In the genomic region with DNA sequence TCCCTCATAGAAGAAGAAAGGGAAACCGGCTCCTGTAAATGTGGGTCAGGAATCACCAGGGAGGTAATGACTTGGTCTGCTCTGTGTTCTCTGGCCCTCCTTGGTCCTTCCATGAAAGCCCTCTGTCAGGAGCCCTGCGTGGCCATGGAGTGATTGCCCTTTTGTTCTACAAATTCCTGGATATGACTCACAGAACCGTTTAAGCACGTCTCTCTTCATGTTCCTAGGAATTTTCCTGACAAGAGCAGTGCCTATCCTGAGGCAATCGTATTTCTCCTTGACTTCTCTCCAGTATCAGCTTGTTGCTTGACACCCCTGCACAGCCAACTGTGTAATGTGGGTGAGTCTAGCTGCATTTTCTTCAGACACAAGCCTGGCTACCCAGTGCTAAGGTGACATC, we compare ENCODE assay signal across 18 cellular contexts.
DNase-seq lines count a peak whose midpoint lies in the region; ATAC-seq, FAIRE-seq and TF ChIP-seq lines count a peak whose summit lies in the region.
"Had no signal": no experiment of that assay in that cellular context is flagged by ENCODE, and none has a peak within 500 bp of the region (broad histone marks: within the 10 kb centered on the region; RNA-seq: fewer than 3 reads in every experiment).

No MANE protein-coding gene starts in this region.

- H3K4me3 Mint-ChIP-seq in immature natural killer cell: no peak overlapping the region
- H3K4me3 Mint-ChIP-seq: activated CD4-positive, alpha-beta memory T cell treated with anti-CD3 and anti-CD28 coated beads for 36 hours; CD8-positive, alpha-beta T cell; central memory CD8-positive, alpha-beta T cell; mesothelial cell of epicardium had no signal

- H3K9me2 ChIP-seq in SK-N-SH: no peaks in the 10 kb centered on the region

- no peaks in the 10 kb centered on the region for H3K79me2 ChIP-seq in SK-N-SH (ENCODE audit: insufficient read depth)

- H3K27ac Mint-ChIP-seq in immature natural killer cell: no peak overlapping the region
- H3K27ac Mint-ChIP-seq: activated CD4-positive, alpha-beta memory T cell treated with anti-CD3 and anti-CD28 coated beads for 36 hours; CD8-positive, alpha-beta T cell; mesothelial cell of epicardium had no signal

- no peak for DNase-seq in SK-N-SH
- DNase-seq in astrocyte of the cerebellum (ENCODE audit: low read depth): peak; percentile 57
- peak; percentile 64 for DNase-seq in kidney epithelial cell (ENCODE audit: low read depth)
- peak; percentile 47 for DNase-seq in urothelium cell line (ENCODE audit: low spot score)
- DNase-seq in GM12892 (ENCODE audit: insufficient read length): no peak
- no peak for DNase-seq in NCI-H69 (lab: John Stamatoyannopoulos, UW)
- DNase-seq in immature natural killer cell: no peak
- DNase-seq: activated CD4-positive, alpha-beta memory T cell treated with anti-CD3 and anti-CD28 coated beads for 36 hours; activated gamma-delta T cell; CD8-positive, alpha-beta T cell; erythroblast; ovary had no signal

- no peak for TF ChIP-seq CTCF in SK-N-SH (IDR thresholded peaks at IDR 0.05)
- no peak for TF ChIP-seq CTCF in astrocyte of the cerebellum (IDR thresholded peaks at IDR 0.05; ENCODE audit: low read depth, low read length, missing control alignments)
- no peak for TF ChIP-seq CTCF in kidney epithelial cell (IDR thresholded peaks at IDR 0.05; ENCODE audit: insufficient read depth, low read length, poor library complexity, severe bottlenecking)

- no peaks in the 10 kb centered on the region for H3K36me3 ChIP-seq in SK-N-SH (replicated peaks in 1 of 2; ENCODE audit: control insufficient read depth in 1 of 2, insufficient read depth in 2 of 2, low read length in 1 of 2)
- H3K36me3 ChIP-seq in kidney epithelial cell (ENCODE audit: control insufficient read depth, insufficient read depth, low read length): no peaks in the 10 kb centered on the region
- H3K36me3 ChIP-seq: ovary, thoracic aorta had no signal

- H3K27ac ChIP-seq in SK-N-SH (ENCODE audit: low read depth in 2 of 2, low read length in 1 of 2): no peak overlapping the region
- H3K27ac ChIP-seq: 22Rv1, HL-60, ovary, thoracic aorta had no signal

- no peak for TF ChIP-seq RAD21 in SK-N-SH (IDR thresholded peaks at IDR 0.05; ENCODE audit: low read length)

- H3F3A ChIP-seq in SK-N-SH (replicated peaks; ENCODE audit: insufficient read depth): no peaks in the 10 kb centered on the region

- FAIRE-seq in urothelium cell line (lab: Jason Lieb, UNC): no peak
- no peak for FAIRE-seq in GM12892 (lab: Jason Lieb, UNC)

- no peak for TF ChIP-seq EP300 in SK-N-SH (IDR thresholded peaks at IDR 0.05; ENCODE audit: borderline replicate concordance in 1 of 2, low read depth in 1 of 2, low read length in 1 of 2)

- peak; percentile 75 for ATAC-seq in SK-N-SH treated with all-trans-retinoic acid at 6 μM for 48 hours
- ATAC-seq: CD8-positive, alpha-beta T cell had no signal

- peaks cover 0 to 2% (median 0%) of the 10 kb centered on the region in 3 donors for H3K27me3 Mint-ChIP-seq in immature natural killer cell (ENCODE audit: low read depth in 3 of 3)
- H3K27me3 Mint-ChIP-seq: activated CD4-positive, alpha-beta memory T cell treated with anti-CD3 and anti-CD28 coated beads for 36 hours; central memory CD8-positive, alpha-beta T cell had no signal

- no peaks in the 10 kb centered on the region; a peak in 1 of 4 replicates for H3K4me1 ChIP-seq in SK-N-SH (ENCODE audit: control insufficient read depth in 1 of 2, insufficient read depth in 2 of 2, low read depth in 1 of 2, low read length in 1 of 2)

- CTCF ChIA-PET in SK-N-SH (lab: Yijun Ruan, JAX): no interaction called here

- no peak overlapping the region for H2AFZ ChIP-seq in SK-N-SH (ENCODE audit: low read depth)

- peaks cover 0 to 3% (median 0%) of the 10 kb centered on the region in 6 donors for H3K9me3 Mint-ChIP-seq in immature natural killer cell
- H3K9me3 Mint-ChIP-seq: mesothelial cell of epicardium had no signal

- no peaks in the 10 kb centered on the region for H3K4me1 Mint-ChIP-seq in immature natural killer cell
- H3K4me1 Mint-ChIP-seq: central memory CD8-positive, alpha-beta T cell had no signal

- peaks cover 0 to 4% (median 0%) of the 10 kb centered on the region in 3 donors for H3K36me3 Mint-ChIP-seq in immature natural killer cell
- H3K36me3 Mint-ChIP-seq: activated CD4-positive, alpha-beta memory T cell treated with anti-CD3 and anti-CD28 coated beads for 36 hours; CD8-positive, alpha-beta T cell; mesothelial cell of epicardium had no signal

- H3K27me3 ChIP-seq in SK-N-SH (ENCODE audit: insufficient read depth): no peaks in the 10 kb centered on the region
- no peaks in the 10 kb centered on the region for H3K27me3 ChIP-seq in kidney epithelial cell (ENCODE audit: control insufficient read depth, insufficient read depth, low read length)
- H3K27me3 ChIP-seq: ovary had no signal

- H3K4me3 ChIP-seq in SK-N-SH (ENCODE audit: low read depth in 2 of 2, low read length in 1 of 2) (no peak overlapping the region), astrocyte of the cerebellum (ENCODE audit: low read depth, low read length) (no peak overlapping the region), kidney epithelial cell (ENCODE audit: low read depth, low read length) (no peak overlapping the region)
- H3K4me3 ChIP-seq: ovary, thoracic aorta had no signal

- 25% methylated on average over 5 of the region's 5 CpGs for WGBS in SK-N-SH (ENCODE audit: low lambda C conversion rate)

- H3K9ac ChIP-seq in SK-N-SH: no peak overlapping the region

- TF ChIP-seq POLR2A in GM12892 (IDR thresholded peaks at IDR 0.05; ENCODE audit: low read depth, low read length): no peak

- no peaks in the 10 kb centered on the region for H3K9me3 ChIP-seq in SK-N-SH
- H3K9me3 ChIP-seq: ovary, thoracic aorta had no signal

- in situ Hi-C loops in astrocyte of the cerebellum (cut with HindIII; ENCODE audit: low sequenced_read_pairs): no loop called here

- H3K4me2 ChIP-seq in SK-N-SH: no peak overlapping the region

- no peaks in the 10 kb centered on the region for H4K20me1 ChIP-seq in SK-N-SH (ENCODE audit: insufficient read depth)

- POLR2A ChIA-PET in SK-N-SH (lab: Yijun Ruan, JAX): no interaction called here

TF ChIP-seq in SK-N-SH treated with all-trans-retinoic acid at 6 μM for 48 hours, 23 proteins besides CTCF, POLR2A, EP300 and RAD21:
- TF ChIP-seq ISL1 (CRISPR knock-in tag; IDR thresholded peaks at IDR 0.05) (0 out of 2 replicates have a peak, but pooled peaks have one; percentile 17), GLIS3 (CRISPR knock-in tag; IDR thresholded peaks at IDR 0.05) (no peak)
TF ChIP-seq in SK-N-SH treated with all-trans-retinoic acid at 6 μM for 48 hours: peak in this region for 1.

TF ChIP-seq in SK-N-SH, 30 proteins besides CTCF, POLR2A, EP300 and RAD21 (continues in another document):
- TF ChIP-seq MXI1 (IDR thresholded peaks at IDR 0.05; ENCODE audit: low read depth, low read length): no peak
- TF ChIP-seq TCF12 (IDR thresholded peaks at IDR 0.05): no peak
- TF ChIP-seq SIN3A (IDR thresholded peaks at IDR 0.05; ENCODE audit: borderline replicate concordance, low read depth, low read length): no peak
- no peak for TF ChIP-seq SMC3 (IDR thresholded peaks at IDR 0.05; ENCODE audit: low read depth, low read length)
- no peak for TF ChIP-seq RCOR1 (IDR thresholded peaks at IDR 0.05; ENCODE audit: low read length)
- TF ChIP-seq, protein P1, sequence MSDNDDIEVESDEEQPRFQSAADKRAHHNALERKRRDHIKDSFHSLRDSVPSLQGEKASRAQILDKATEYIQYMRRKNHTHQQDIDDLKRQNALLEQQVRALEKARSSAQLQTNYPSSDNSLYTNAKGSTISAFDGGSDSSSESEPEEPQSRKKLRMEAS (IDR thresholded peaks at IDR 0.05; ENCODE audit: low read depth): no peak
- TF ChIP-seq, protein P2, sequence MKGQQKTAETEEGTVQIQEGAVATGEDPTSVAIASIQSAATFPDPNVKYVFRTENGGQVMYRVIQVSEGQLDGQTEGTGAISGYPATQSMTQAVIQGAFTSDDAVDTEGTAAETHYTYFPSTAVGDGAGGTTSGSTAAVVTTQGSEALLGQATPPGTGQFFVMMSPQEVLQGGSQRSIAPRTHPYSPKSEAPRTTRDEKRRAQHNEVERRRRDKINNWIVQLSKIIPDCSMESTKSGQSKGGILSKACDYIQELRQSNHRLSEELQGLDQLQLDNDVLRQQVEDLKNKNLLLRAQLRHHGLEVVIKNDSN (IDR thresholded peaks at IDR 0.05; ENCODE audit: borderline replicate concordance, low read depth): no peak
- TF ChIP-seq GATA2 (CRISPR knock-in tag; IDR thresholded peaks at IDR 0.05): no peak
- no peak for TF ChIP-seq NRF1 (IDR thresholded peaks at IDR 0.05; ENCODE audit: low read depth, low read length)
- TF ChIP-seq, protein P3, sequence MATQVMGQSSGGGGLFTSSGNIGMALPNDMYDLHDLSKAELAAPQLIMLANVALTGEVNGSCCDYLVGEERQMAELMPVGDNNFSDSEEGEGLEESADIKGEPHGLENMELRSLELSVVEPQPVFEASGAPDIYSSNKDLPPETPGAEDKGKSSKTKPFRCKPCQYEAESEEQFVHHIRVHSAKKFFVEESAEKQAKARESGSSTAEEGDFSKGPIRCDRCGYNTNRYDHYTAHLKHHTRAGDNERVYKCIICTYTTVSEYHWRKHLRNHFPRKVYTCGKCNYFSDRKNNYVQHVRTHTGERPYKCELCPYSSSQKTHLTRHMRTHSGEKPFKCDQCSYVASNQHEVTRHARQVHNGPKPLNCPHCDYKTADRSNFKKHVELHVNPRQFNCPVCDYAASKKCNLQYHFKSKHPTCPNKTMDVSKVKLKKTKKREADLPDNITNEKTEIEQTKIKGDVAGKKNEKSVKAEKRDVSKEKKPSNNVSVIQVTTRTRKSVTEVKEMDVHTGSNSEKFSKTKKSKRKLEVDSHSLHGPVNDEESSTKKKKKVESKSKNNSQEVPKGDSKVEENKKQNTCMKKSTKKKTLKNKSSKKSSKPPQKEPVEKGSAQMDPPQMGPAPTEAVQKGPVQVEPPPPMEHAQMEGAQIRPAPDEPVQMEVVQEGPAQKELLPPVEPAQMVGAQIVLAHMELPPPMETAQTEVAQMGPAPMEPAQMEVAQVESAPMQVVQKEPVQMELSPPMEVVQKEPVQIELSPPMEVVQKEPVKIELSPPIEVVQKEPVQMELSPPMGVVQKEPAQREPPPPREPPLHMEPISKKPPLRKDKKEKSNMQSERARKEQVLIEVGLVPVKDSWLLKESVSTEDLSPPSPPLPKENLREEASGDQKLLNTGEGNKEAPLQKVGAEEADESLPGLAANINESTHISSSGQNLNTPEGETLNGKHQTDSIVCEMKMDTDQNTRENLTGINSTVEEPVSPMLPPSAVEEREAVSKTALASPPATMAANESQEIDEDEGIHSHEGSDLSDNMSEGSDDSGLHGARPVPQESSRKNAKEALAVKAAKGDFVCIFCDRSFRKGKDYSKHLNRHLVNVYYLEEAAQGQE (IDR thresholded peaks at IDR 0.05; ENCODE audit: low read depth, low read length): no peak
- TF ChIP-seq POLR2AphosphoS5 (IDR thresholded peaks at IDR 0.05; ENCODE audit: low read depth, low read length): no peak
- no peak for TF ChIP-seq YY1 (IDR thresholded peaks at IDR 0.05; ENCODE audit: low read depth)
- TF ChIP-seq RXRA (IDR thresholded peaks at IDR 0.05; ENCODE audit: borderline replicate concordance, low read depth): no peak
- TF ChIP-seq RFX5 (IDR thresholded peaks at IDR 0.05; ENCODE audit: low read length): no peak
- no peak for TF ChIP-seq CHD2 (IDR thresholded peaks at IDR 0.05; ENCODE audit: low read length, partially characterized antibody)

Comparison
In these comparisons a context has a peak if more than half of its experiments do, and no peak if none do; other contexts are left out.
1. DNase-seq: peak in astrocyte of the cerebellum (single experiment), kidney epithelial cell (single experiment) and urothelium cell line (single experiment); none in SK-N-SH (single experiment), GM12892 (single experiment), NCI-H69 (single experiment) and immature natural killer cell (0 of 3).